Comparison of ENCODE assay signal across 32 cellular contexts in genomic region chr1:57234459-57234858, GRCh38.
"Had no signal": no experiment of that assay in that cellular context is flagged by ENCODE, and none has a peak within 500 bp of the region (broad histone marks: within the 10 kb centered on the region; RNA-seq: fewer than 3 reads in every experiment).

No MANE protein-coding gene starts in this region.

- H3K27me3 ChIP-seq: MG63 had no signal

- H3K9me3 ChIP-seq: MG63 had no signal

- H3K4me2 ChIP-seq: KMS-11 had no signal

- H3K36me3 ChIP-seq: MG63 had no signal

- DNase-seq: Kasumi-1, MG63, MV-4-11, NCI-H1048, NCI-H1092, NCI-H1092 treated with DMSO at 0.1 percent for 48 hours, NCI-H1105, NCI-H1105 treated with DMSO at 0.1 percent for 48 hours, NCI-H1417, NCI-H1417 treated with DMSO at 0.1 percent for 48 hours, NCI-H1436, NCI-H1436 treated with DMSO at 0.1 percent for 48 hours, NCI-H146, NCI-H1694, NCI-H1694 treated with DMSO at 0.1 percent for 48 hours, NCI-H187, NCI-H187 treated with DMSO at 0.1 percent for 48 hours, NCI-H1930, NCI-H2029, NCI-H2029 treated with DMSO at 0.1 percent for 48 hours, NCI-H2081, NCI-H2081 treated with DMSO at 0.1 percent for 48 hours, NCI-H2107, NCI-H2171, NCI-H2171 treated with DMSO at 0.1 percent for 48 hours, NCI-H2227 treated with DMSO at 0.1 percent for 48 hours, NCI-H226, NCI-H345, NCI-H446, NCI-H446 treated with DMSO at 0.1 percent for 48 hours, NCI-H510A had no signal

- H3K4me3 ChIP-seq: MG63 had no signal

- H3K27ac ChIP-seq: KMS-11 had no signal

- H3K9ac ChIP-seq: KMS-11 had no signal
